ENCODE assay signal across 1 cellular context in genomic region chr2:120223034-120223912, GRCh38.
TF ChIP-seq lines count a peak whose summit lies in the region.

Gene TMEM185B (minus strand): TSS chr2:120223400. CDS start chr2:120222976, 424 bp downstream.

TF ChIP-seq in K562, 482 proteins besides CTCF, POLR2A, EP300 and RAD21 (continued from another document):
- TF ChIP-seq CHAMP1 (IDR thresholded peaks at IDR 0.05) (no peak), RNF2 (IDR thresholded peaks at IDR 0.05) (peak; percentile 75; the same call in 1 of the 2 replicates), HNRNPUL1 (IDR thresholded peaks at IDR 0.05; ENCODE audit: low read length) (no peak), CCAR2 (IDR thresholded peaks at IDR 0.05; ENCODE audit: low read depth, low read length) (no peak), SMAD2 (IDR thresholded peaks at IDR 0.05; ENCODE audit: low read depth, low read length) (no peak), ZNF354B (CRISPR knock-in tag; IDR thresholded peaks at IDR 0.05) (no peak), U2AF1 (optimal IDR thresholded peaks at IDR 0.05; ENCODE audit: low read depth, low read length) (no peak), BHLHE40 (IDR thresholded peaks at IDR 0.05; ENCODE audit: low read length) (peak; percentile 97), PATZ1 (CRISPR knock-in tag; IDR thresholded peaks at IDR 0.05; ENCODE audit: borderline replicate concordance) (no peak), PML (IDR thresholded peaks at IDR 0.05; ENCODE audit: low read length) (peak; percentile 33; the same call in 1 of the 2 replicates)
